Comparison of ENCODE assay signal across 1 cellular context in the genomic region with DNA sequence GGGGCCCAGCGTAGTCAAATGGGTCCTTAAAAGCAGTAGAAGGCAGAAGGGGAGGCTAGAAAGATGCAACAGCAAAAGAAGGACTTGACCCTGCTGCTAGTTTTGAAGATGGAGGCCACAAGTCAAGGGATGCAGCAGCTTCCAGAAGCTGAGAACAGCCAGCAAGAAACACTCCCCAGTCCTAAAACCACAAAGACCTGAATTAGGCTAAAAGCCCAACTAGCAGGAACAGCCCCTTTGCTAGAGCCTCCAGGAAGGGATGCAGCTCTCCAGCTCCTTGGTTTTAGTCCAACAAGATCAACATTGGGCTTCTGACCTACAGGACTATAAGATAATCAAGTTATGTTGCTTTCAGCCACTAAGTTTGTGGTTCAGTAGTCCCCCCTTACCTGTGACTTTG.
TF ChIP-seq lines count a peak whose summit lies in the region.

No MANE protein-coding gene starts in this region.

TF ChIP-seq in SK-N-SH, 30 proteins besides CTCF, POLR2A, EP300 and RAD21 (continued from another document):
- no peak for TF ChIP-seq IRF3 (IDR thresholded peaks at IDR 0.05; ENCODE audit: low read depth, low read length)
- no peak for TF ChIP-seq RFX5 (IDR thresholded peaks at IDR 0.05; ENCODE audit: low read length)
